ENCODE assay signal across 1 cellular context in genomic region chr5:90092734-90093133, GRCh38.
TF ChIP-seq lines count a peak whose summit lies in the region.

No MANE protein-coding gene starts in this region.

TF ChIP-seq in HCT116, 20 proteins besides CTCF, POLR2A, EP300 and RAD21 (continued from another document):
- TF ChIP-seq MAX (IDR thresholded peaks at IDR 0.05) (no peak), CEBPB (IDR thresholded peaks at IDR 0.05; ENCODE audit: low read depth) (no peak), EZH2 (IDR thresholded peaks at IDR 0.05) (no peak)
